ENCODE assay signal across 8 cellular contexts in genomic region chr10:61897671-61898434, GRCh38. TPM values are rescaled to one million over a fixed set of nuclear protein-coding genes. Genes with fewer than 3 reads are reported as not detected.
DNase-seq lines count a peak whose midpoint lies in the region; ATAC-seq and TF ChIP-seq lines count a peak whose summit lies in the region.

No MANE protein-coding gene starts in this region.

- peaks cover 52% of the 10 kb centered on the region for H3K4me1 ChIP-seq in Karpas-422 (ENCODE audit: low read length)
- H3K4me1 ChIP-seq in adipocyte (ENCODE audit: control insufficient read depth, insufficient read depth, low read length) = peaks cover 31% of the 10 kb centered on the region
- H3K4me1 ChIP-seq in right atrium auricular region = peaks cover 0 to 25% of the 10 kb centered on the region in 2 donors
- H3K4me1 ChIP-seq in parathyroid adenoma = no peaks in the 10 kb centered on the region

- no peaks in the 10 kb centered on the region for H3K9me3 ChIP-seq in Karpas-422 (ENCODE audit: low read length)
- no peaks in the 10 kb centered on the region for H3K9me3 ChIP-seq in adipocyte (ENCODE audit: control insufficient read depth, low read length)
- no peaks in the 10 kb centered on the region for H3K9me3 ChIP-seq in right atrium auricular region
- H3K9me3 ChIP-seq in parathyroid adenoma (ENCODE audit: control insufficient read depth, low read length) = no peaks in the 10 kb centered on the region

- TF ChIP-seq CTCF in right atrium auricular region (IDR thresholded peaks at IDR 0.05) (peak in 1 of 2 donors; percentile 44), parathyroid adenoma (IDR thresholded peaks at IDR 0.05) (no peak)

- H3K36me3 ChIP-seq in Karpas-422 (ENCODE audit: insufficient read depth, low read length) = no peaks in the 10 kb centered on the region
- no peaks in the 10 kb centered on the region for H3K36me3 ChIP-seq in adipocyte (ENCODE audit: control insufficient read depth, insufficient read depth, low read length, severe bottlenecking)
- no peaks in the 10 kb centered on the region for H3K36me3 ChIP-seq in right atrium auricular region
- no peaks in the 10 kb centered on the region for H3K36me3 ChIP-seq in parathyroid adenoma (ENCODE audit: control insufficient read depth, insufficient read depth, low read length)

- H2AFZ ChIP-seq in Karpas-422 (ENCODE audit: low read length) = peak overlapping the region; percentile 40
- H2AFZ ChIP-seq in parathyroid adenoma = peak overlapping the region; percentile 36

- H3K4me3 ChIP-seq in Karpas-422 (ENCODE audit: low read length) (peak overlapping the region; percentile 76), adipocyte (ENCODE audit: low read length) (peak overlapping the region; percentile 76), right atrium auricular region (peak overlapping the region; percentile 31 to 54), parathyroid adenoma (ENCODE audit: low read depth, low read length) (peak overlapping the region; percentile 49)

- peak overlapping the region; percentile 97 for H3K27ac ChIP-seq in Karpas-422 (ENCODE audit: low read length)
- H3K27ac ChIP-seq in right atrium auricular region = peak overlapping the region; percentile 49 to 64
- H3K27ac ChIP-seq in parathyroid adenoma = no peak overlapping the region

- H3K27me3 ChIP-seq in Karpas-422 (ENCODE audit: low read length) (no peaks in the 10 kb centered on the region), adipocyte (replicated peaks; ENCODE audit: control insufficient read depth, insufficient read depth, low read length) (no peaks in the 10 kb centered on the region), right atrium auricular region (no peaks in the 10 kb centered on the region), parathyroid adenoma (ENCODE audit: control insufficient read depth, insufficient read depth, low read length) (no peaks in the 10 kb centered on the region)

- H3K4me2 ChIP-seq in Karpas-422 (ENCODE audit: low read depth, low read length, poor library complexity, severe bottlenecking) (peak overlapping the region; percentile 82), parathyroid adenoma (ENCODE audit: low read length) (peak overlapping the region; percentile 74)

- no peaks in the 10 kb centered on the region for H3K9me2 ChIP-seq in Karpas-422 (replicated peaks; ENCODE audit: insufficient read depth, low read length)

- DNase-seq in D341Med (ENCODE audit: low spot score) = peak; percentile 62
- peak; percentile 61 for DNase-seq in Karpas-422
- DNase-seq in adipocyte (ENCODE audit: low read depth) = peak; percentile 60
- peak; percentile 80 for DNase-seq in right atrium auricular region (ENCODE audit: low spot score)

- ATAC-seq in HG02840 (IDR thresholded peaks at IDR 0.05; ENCODE audit: low FRiP score, unreplicated experiment) (no peak), HG03439 (IDR thresholded peaks at IDR 0.05; ENCODE audit: unreplicated experiment) (no peak), HG03432 (IDR thresholded peaks at IDR 0.05; ENCODE audit: unreplicated experiment) (no peak)

- peak overlapping the region; percentile 77 for H3K9ac ChIP-seq in Karpas-422 (ENCODE audit: low read length)
- H3K9ac ChIP-seq in adipocyte (ENCODE audit: low read length) = peak overlapping the region; percentile 81
- H3K9ac ChIP-seq in parathyroid adenoma = no peak overlapping the region

- H3K79me2 ChIP-seq in Karpas-422 (ENCODE audit: low read length) = no peaks in the 10 kb centered on the region
- no peaks in the 10 kb centered on the region for H3K79me2 ChIP-seq in parathyroid adenoma

- H4K20me1 ChIP-seq in Karpas-422 (ENCODE audit: insufficient read depth, low read depth, low read length) = no peaks in the 10 kb centered on the region

RNA-seq across cellular contexts. Expression of gene ARID5B, which starts 3.6 kb away (rescaled TPM):
- 1.3 and 5.9 TPM in 2 replicates for total RNA-seq in Karpas-422 (2014; rRNA removed; shearing (Covaris generic); ENCODE audit: low replicate concordance)
- total RNA-seq in right atrium auricular region = 10 to 100 TPM; 37.9 to 53.4 TPM
